In the genomic region with DNA sequence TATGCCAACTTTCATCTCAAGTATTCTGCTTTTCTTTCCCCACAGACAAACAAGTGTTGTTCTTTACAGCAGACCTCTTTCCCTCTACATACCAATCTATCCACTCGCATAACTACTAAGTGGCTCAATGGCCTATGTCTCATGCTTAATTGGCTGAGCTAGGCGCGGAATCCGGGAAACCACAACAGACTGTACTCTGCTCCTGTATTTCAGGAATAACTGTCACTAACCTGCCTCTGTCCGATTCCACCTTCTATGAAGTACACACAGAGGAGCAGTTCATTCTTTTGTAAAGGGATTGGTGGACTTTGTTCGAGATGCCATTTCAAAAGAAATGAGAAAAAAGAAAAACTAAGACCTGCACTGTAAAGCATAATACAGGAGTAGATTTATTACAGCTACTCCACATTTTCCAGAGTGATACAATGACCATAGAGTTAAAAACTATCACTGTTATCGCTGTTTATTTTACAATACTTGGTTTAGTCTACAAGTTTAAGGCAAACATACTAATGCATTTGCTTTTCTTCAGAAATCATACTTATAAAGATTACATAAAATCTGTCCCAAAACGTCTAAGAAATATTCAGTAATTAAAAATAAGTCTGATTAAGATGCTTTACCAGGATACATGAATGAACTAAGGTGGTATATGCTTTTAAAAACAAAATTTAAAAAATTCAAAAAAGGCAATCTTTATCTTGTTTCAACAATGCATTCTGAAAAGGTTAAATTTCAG, we compare ENCODE assay signal across 1 cellular context.
TF ChIP-seq lines count a peak whose summit lies in the region.
"Not testable (repeated sequence)": the region's sequence is repeated elsewhere in the genome, so short reads cannot be mapped to it uniquely, and the experiment has no call there.

No MANE protein-coding gene starts in this region.

TF ChIP-seq in HepG2, 621 proteins besides CTCF, POLR2A, EP300 and RAD21 (continues in another document):
- TF ChIP-seq ASH2L (IDR thresholded peaks at IDR 0.05; ENCODE audit: insufficient read length, low read depth, low read length): peak; percentile 61
- 0 out of 4 replicates have a peak, but pooled peaks of 1 of the 2 experiments have one; percentile 32 for TF ChIP-seq KLF16 (CRISPR knock-in tag; IDR thresholded peaks at IDR 0.05)
- peak; percentile 66 for TF ChIP-seq FOXA3 (CRISPR knock-in tag; IDR thresholded peaks at IDR 0.05)
- peak; percentile 23; the same call in 1 of the 2 replicates for TF ChIP-seq FOXO1 (CRISPR knock-in tag; IDR thresholded peaks at IDR 0.05)
- peak; percentile 80; the same call in 1 of the 2 replicates for TF ChIP-seq ZNF331 (CRISPR knock-in tag; IDR thresholded peaks at IDR 0.05)
- 0 out of 2 replicates have a peak, but pooled peaks have one; percentile 44 for TF ChIP-seq HDAC2 (CRISPR knock-in tag; IDR thresholded peaks at IDR 0.05)
- TF ChIP-seq, protein P1, sequence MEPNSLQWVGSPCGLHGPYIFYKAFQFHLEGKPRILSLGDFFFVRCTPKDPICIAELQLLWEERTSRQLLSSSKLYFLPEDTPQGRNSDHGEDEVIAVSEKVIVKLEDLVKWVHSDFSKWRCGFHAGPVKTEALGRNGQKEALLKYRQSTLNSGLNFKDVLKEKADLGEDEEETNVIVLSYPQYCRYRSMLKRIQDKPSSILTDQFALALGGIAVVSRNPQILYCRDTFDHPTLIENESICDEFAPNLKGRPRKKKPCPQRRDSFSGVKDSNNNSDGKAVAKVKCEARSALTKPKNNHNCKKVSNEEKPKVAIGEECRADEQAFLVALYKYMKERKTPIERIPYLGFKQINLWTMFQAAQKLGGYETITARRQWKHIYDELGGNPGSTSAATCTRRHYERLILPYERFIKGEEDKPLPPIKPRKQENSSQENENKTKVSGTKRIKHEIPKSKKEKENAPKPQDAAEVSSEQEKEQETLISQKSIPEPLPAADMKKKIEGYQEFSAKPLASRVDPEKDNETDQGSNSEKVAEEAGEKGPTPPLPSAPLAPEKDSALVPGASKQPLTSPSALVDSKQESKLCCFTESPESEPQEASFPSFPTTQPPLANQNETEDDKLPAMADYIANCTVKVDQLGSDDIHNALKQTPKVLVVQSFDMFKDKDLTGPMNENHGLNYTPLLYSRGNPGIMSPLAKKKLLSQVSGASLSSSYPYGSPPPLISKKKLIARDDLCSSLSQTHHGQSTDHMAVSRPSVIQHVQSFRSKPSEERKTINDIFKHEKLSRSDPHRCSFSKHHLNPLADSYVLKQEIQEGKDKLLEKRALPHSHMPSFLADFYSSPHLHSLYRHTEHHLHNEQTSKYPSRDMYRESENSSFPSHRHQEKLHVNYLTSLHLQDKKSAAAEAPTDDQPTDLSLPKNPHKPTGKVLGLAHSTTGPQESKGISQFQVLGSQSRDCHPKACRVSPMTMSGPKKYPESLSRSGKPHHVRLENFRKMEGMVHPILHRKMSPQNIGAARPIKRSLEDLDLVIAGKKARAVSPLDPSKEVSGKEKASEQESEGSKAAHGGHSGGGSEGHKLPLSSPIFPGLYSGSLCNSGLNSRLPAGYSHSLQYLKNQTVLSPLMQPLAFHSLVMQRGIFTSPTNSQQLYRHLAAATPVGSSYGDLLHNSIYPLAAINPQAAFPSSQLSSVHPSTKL (CRISPR knock-in tag; IDR thresholded peaks at IDR 0.05): peak; percentile 77
- 0 out of 2 replicates have a peak, but pooled peaks have one; percentile 19 for TF ChIP-seq ZSCAN9 (CRISPR knock-in tag; IDR thresholded peaks at IDR 0.05; ENCODE audit: borderline replicate concordance)
- TF ChIP-seq, protein P2, sequence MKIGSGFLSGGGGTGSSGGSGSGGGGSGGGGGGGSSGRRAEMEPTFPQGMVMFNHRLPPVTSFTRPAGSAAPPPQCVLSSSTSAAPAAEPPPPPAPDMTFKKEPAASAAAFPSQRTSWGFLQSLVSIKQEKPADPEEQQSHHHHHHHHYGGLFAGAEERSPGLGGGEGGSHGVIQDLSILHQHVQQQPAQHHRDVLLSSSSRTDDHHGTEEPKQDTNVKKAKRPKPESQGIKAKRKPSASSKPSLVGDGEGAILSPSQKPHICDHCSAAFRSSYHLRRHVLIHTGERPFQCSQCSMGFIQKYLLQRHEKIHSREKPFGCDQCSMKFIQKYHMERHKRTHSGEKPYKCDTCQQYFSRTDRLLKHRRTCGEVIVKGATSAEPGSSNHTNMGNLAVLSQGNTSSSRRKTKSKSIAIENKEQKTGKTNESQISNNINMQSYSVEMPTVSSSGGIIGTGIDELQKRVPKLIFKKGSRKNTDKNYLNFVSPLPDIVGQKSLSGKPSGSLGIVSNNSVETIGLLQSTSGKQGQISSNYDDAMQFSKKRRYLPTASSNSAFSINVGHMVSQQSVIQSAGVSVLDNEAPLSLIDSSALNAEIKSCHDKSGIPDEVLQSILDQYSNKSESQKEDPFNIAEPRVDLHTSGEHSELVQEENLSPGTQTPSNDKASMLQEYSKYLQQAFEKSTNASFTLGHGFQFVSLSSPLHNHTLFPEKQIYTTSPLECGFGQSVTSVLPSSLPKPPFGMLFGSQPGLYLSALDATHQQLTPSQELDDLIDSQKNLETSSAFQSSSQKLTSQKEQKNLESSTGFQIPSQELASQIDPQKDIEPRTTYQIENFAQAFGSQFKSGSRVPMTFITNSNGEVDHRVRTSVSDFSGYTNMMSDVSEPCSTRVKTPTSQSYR (CRISPR knock-in tag; IDR thresholded peaks at IDR 0.05; ENCODE audit: borderline replicate concordance): 0 out of 2 replicates have a peak, but pooled peaks have one; percentile 46
- TF ChIP-seq HNF4A (CRISPR knock-in tag; IDR thresholded peaks at IDR 0.05): peak; percentile 87
- peak; percentile 68 for TF ChIP-seq GATAD2A (CRISPR knock-in tag; IDR thresholded peaks at IDR 0.05)
- TF ChIP-seq NCOA2 (CRISPR knock-in tag; IDR thresholded peaks at IDR 0.05): peak; percentile 62
- TF ChIP-seq SAP130 (CRISPR knock-in tag; IDR thresholded peaks at IDR 0.05; ENCODE audit: low read depth): peak; percentile 82
- TF ChIP-seq MIER3 (CRISPR knock-in tag; IDR thresholded peaks at IDR 0.05; ENCODE audit: borderline replicate concordance): peak; percentile 75; the same call in 1 of the 2 replicates
- peak; percentile 56; the same call in 1 of the 2 replicates for TF ChIP-seq THRA (CRISPR knock-in tag; IDR thresholded peaks at IDR 0.05; ENCODE audit: borderline replicate concordance)
- not testable (repeated sequence) for TF ChIP-seq SP1, SOX13, FOXA1 (IDR thresholded peaks at IDR 0.05)
- peak; percentile 23; the same call in 1 of the 2 replicates for TF ChIP-seq SP1 (CRISPR knock-in tag; IDR thresholded peaks at IDR 0.05)
- peak in 1 of 2 experiments; percentile 82; a peak in 2 of 4 replicates for TF ChIP-seq SOX13 (CRISPR knock-in tag; conservative IDR thresholded peaks at IDR 0.05 in 1 of 2, IDR thresholded peaks at IDR 0.05 in 1 of 2)
- TF ChIP-seq SOX5 (CRISPR knock-in tag; IDR thresholded peaks at IDR 0.05; ENCODE audit: borderline replicate concordance): peak; percentile 56; the same call in 1 of the 2 replicates
- TF ChIP-seq ZNF644 (CRISPR knock-in tag; IDR thresholded peaks at IDR 0.05; ENCODE audit: low read depth): 0 out of 2 replicates have a peak, but pooled peaks have one; percentile 17
- TF ChIP-seq ZNF652 (CRISPR knock-in tag; IDR thresholded peaks at IDR 0.05; ENCODE audit: borderline replicate concordance, low read depth): peak; percentile 35; the same call in 1 of the 2 replicates
- peak; percentile 72; the same call in 1 of the 2 replicates for TF ChIP-seq IRF2 (CRISPR knock-in tag; IDR thresholded peaks at IDR 0.05)
- TF ChIP-seq SP5 (CRISPR knock-in tag; IDR thresholded peaks at IDR 0.05; ENCODE audit: borderline replicate concordance, low read depth): 0 out of 2 replicates have a peak, but pooled peaks have one; percentile 23
- TF ChIP-seq ZNF629 (CRISPR knock-in tag; conservative IDR thresholded peaks at IDR 0.05): 0 out of 2 replicates have a peak, but pooled peaks have one; percentile 14
- peak; percentile 45; the same call in 1 of the 2 replicates for TF ChIP-seq THAP11 (CRISPR knock-in tag; IDR thresholded peaks at IDR 0.05)
- TF ChIP-seq, protein P3, sequence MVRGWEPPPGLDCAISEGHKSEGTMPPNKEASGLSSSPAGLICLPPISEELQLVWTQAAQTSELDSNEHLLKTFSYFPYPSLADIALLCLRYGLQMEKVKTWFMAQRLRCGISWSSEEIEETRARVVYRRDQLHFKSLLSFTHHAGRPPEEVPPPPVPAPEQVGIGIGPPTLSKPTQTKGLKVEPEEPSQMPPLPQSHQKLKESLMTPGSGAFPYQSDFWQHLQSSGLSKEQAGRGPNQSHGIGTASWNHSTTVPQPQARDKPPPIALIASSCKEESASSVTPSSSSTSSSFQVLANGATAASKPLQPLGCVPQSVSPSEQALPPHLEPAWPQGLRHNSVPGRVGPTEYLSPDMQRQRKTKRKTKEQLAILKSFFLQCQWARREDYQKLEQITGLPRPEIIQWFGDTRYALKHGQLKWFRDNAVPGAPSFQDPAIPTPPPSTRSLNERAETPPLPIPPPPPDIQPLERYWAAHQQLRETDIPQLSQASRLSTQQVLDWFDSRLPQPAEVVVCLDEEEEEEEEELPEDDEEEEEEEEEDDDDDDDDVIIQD (CRISPR knock-in tag; IDR thresholded peaks at IDR 0.05; ENCODE audit: low read depth): peak; percentile 62; the same call in 1 of the 2 replicates
- TF ChIP-seq ZGPAT (CRISPR knock-in tag; IDR thresholded peaks at IDR 0.05): peak; percentile 70
- peak; percentile 67 for TF ChIP-seq HMG20A (CRISPR knock-in tag; IDR thresholded peaks at IDR 0.05; ENCODE audit: borderline replicate concordance)
- TF ChIP-seq IKZF5 (CRISPR knock-in tag; IDR thresholded peaks at IDR 0.05): 0 out of 2 replicates have a peak, but pooled peaks have one; percentile 38
- 0 out of 2 replicates have a peak, but pooled peaks have one; percentile 31 for TF ChIP-seq ZNF205 (CRISPR knock-in tag; IDR thresholded peaks at IDR 0.05)
- TF ChIP-seq BCL6 (CRISPR knock-in tag; IDR thresholded peaks at IDR 0.05): peak; percentile 97
- TF ChIP-seq ZNF614 (CRISPR knock-in tag; IDR thresholded peaks at IDR 0.05; ENCODE audit: borderline replicate concordance): 0 out of 2 replicates have a peak, but pooled peaks have one; percentile 44
- TF ChIP-seq RARA (CRISPR knock-in tag; IDR thresholded peaks at IDR 0.05): peak; percentile 83
- TF ChIP-seq CEBPG (CRISPR knock-in tag; IDR thresholded peaks at IDR 0.05): 0 out of 2 replicates have a peak, but pooled peaks have one; percentile 36
- peak; percentile 24; the same call in 1 of the 2 replicates for TF ChIP-seq ELF1 (CRISPR knock-in tag; IDR thresholded peaks at IDR 0.05)
- TF ChIP-seq, protein P4, sequence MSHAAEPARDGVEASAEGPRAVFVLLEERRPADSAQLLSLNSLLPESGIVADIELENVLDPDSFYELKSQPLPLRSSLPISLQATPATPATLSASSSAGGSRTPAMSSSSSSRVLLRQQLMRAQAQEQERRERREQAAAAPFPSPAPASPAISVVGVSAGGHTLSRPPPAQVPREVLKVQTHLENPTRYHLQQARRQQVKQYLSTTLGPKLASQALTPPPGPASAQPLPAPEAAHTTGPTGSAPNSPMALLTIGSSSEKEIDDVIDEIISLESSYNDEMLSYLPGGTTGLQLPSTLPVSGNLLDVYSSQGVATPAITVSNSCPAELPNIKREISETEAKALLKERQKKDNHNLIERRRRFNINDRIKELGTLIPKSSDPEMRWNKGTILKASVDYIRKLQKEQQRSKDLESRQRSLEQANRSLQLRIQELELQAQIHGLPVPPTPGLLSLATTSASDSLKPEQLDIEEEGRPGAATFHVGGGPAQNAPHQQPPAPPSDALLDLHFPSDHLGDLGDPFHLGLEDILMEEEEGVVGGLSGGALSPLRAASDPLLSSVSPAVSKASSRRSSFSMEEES (CRISPR knock-in tag; IDR thresholded peaks at IDR 0.05): peak; percentile 55; the same call in 1 of the 2 replicates
- 0 out of 2 replicates have a peak, but pooled peaks have one; percentile 52 for TF ChIP-seq ERF (CRISPR knock-in tag; IDR thresholded peaks at IDR 0.05)
- TF ChIP-seq DMAP1 (CRISPR knock-in tag; IDR thresholded peaks at IDR 0.05): peak; percentile 25; the same call in 1 of the 2 replicates
- TF ChIP-seq CHD4 (IDR thresholded peaks at IDR 0.05; ENCODE audit: borderline replicate concordance, low read length): peak; percentile 92; the same call in 1 of the 2 replicates
- TF ChIP-seq FOXA1 (CRISPR knock-in tag; IDR thresholded peaks at IDR 0.05): peak; percentile 29; the same call in 1 of the 2 replicates
